Comparison of ENCODE assay signal across 1 cellular context in genomic region chr11:57712256-57713150, GRCh38.
TF ChIP-seq lines count a peak whose summit lies in the region.

Gene TMX2 (plus strand): TSS chr11:57712593. CDS start chr11:57712619, 26 bp downstream.

TF ChIP-seq in K562, 482 proteins besides CTCF, POLR2A, EP300 and RAD21 (continued from another document):
- TF ChIP-seq CHCHD3 (CRISPR knock-in tag; IDR thresholded peaks at IDR 0.05) = 0 out of 2 replicates have a peak, but pooled peaks have one; percentile 62
- TF ChIP-seq KLF16 (IDR thresholded peaks at IDR 0.05) = no peak
- no peak for TF ChIP-seq ZFPM2 (CRISPR knock-in tag; IDR thresholded peaks at IDR 0.05)
- no peak for TF ChIP-seq PHTF2 (CRISPR knock-in tag; IDR thresholded peaks at IDR 0.05)
- peak in 1 of 2 experiments; percentile 32; a peak in 1 of 4 replicates for TF ChIP-seq NRF1 (conservative IDR thresholded peaks at IDR 0.05 in 1 of 2, IDR thresholded peaks at IDR 0.05 in 1 of 2)
- 0 out of 2 replicates have a peak, but pooled peaks have one; percentile 36 for TF ChIP-seq TOE1 (IDR thresholded peaks at IDR 0.05; ENCODE audit: borderline replicate concordance)
- TF ChIP-seq TOE1 (CRISPR knock-in tag; IDR thresholded peaks at IDR 0.05; ENCODE audit: borderline replicate concordance, low read depth) = peak; percentile 94; the same call in 1 of the 2 replicates
- TF ChIP-seq CBFA2T3 (IDR thresholded peaks at IDR 0.05) = no peak
- TF ChIP-seq E2F3 (CRISPR knock-in tag; IDR thresholded peaks at IDR 0.05) = no peak
- TF ChIP-seq TFE3 (CRISPR knock-in tag; IDR thresholded peaks at IDR 0.05) = no peak
- TF ChIP-seq ZNF282 (CRISPR knock-in tag; IDR thresholded peaks at IDR 0.05) = no peak
- TF ChIP-seq HDAC2 (IDR thresholded peaks at IDR 0.05) = peak; percentile 57; the same call in 1 of the 2 replicates
- no peak for TF ChIP-seq CTBP1 (IDR thresholded peaks at IDR 0.05; ENCODE audit: borderline replicate concordance)
- TF ChIP-seq ZNF347 (CRISPR knock-in tag; IDR thresholded peaks at IDR 0.05; ENCODE audit: low read depth) = no peak
- TF ChIP-seq, protein P1, sequence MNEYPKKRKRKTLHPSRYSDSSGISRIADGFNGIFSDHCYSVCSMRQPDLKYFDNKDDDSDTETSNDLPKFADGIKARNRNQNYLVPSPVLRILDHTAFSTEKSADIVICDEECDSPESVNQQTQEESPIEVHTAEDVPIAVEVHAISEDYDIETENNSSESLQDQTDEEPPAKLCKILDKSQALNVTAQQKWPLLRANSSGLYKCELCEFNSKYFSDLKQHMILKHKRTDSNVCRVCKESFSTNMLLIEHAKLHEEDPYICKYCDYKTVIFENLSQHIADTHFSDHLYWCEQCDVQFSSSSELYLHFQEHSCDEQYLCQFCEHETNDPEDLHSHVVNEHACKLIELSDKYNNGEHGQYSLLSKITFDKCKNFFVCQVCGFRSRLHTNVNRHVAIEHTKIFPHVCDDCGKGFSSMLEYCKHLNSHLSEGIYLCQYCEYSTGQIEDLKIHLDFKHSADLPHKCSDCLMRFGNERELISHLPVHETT (CRISPR knock-in tag; conservative IDR thresholded peaks at IDR 0.05 in 1 of 2, IDR thresholded peaks at IDR 0.05 in 1 of 2) = peak in 1 of 2 experiments; percentile 53; a peak in 1 of 4 replicates
- TF ChIP-seq CAMTA2 (CRISPR knock-in tag; conservative IDR thresholded peaks at IDR 0.05) = no peak
- no peak for TF ChIP-seq PBX2 (CRISPR knock-in tag; IDR thresholded peaks at IDR 0.05; ENCODE audit: low read depth)
- TF ChIP-seq PBX2 (tag; conservative IDR thresholded peaks at IDR 0.05; ENCODE audit: low read depth) = peak; percentile 96
- TF ChIP-seq TAL1 (IDR thresholded peaks at IDR 0.05) = no peak; the same call in 1 of the 2 replicates
- TF ChIP-seq SMARCC2 (IDR thresholded peaks at IDR 0.05; ENCODE audit: low read depth) = no peak
- no peak for TF ChIP-seq ZNF766 (CRISPR knock-in tag; conservative IDR thresholded peaks at IDR 0.05)
- no peak for TF ChIP-seq ZNF778 (CRISPR knock-in tag; IDR thresholded peaks at IDR 0.05)
- no peak for TF ChIP-seq ZKSCAN3 (CRISPR knock-in tag; IDR thresholded peaks at IDR 0.05)
- TF ChIP-seq HDGF (IDR thresholded peaks at IDR 0.05) = no peak
- peak; percentile 92 for TF ChIP-seq CREB1 (IDR thresholded peaks at IDR 0.05)
- TF ChIP-seq CREB1 (CRISPR knock-in tag; IDR thresholded peaks at IDR 0.05) = peak; percentile 85
- no peak for TF ChIP-seq ZKSCAN8 (CRISPR knock-in tag; IDR thresholded peaks at IDR 0.05)
- no peak for TF ChIP-seq NFATC3 (IDR thresholded peaks at IDR 0.05)
- TF ChIP-seq RBFOX2 (IDR thresholded peaks at IDR 0.05; ENCODE audit: low read depth, low read length) = peak; percentile 91
TF ChIP-seq in K562: peak in this region for 122.
